ENCODE assay signal across 20 cellular contexts in genomic region chr19:41612483-41612882, GRCh38. TPM values are rescaled to one million over a fixed set of nuclear protein-coding genes. Genes with fewer than 3 reads are reported as not detected.
"Had no signal": no experiment of that assay in that cellular context is flagged by ENCODE, and none has a peak within 500 bp of the region (broad histone marks: within the 10 kb centered on the region; RNA-seq: fewer than 3 reads in every experiment).

No MANE protein-coding gene starts in this region.

- H3K4me3 Mint-ChIP-seq: activated T-helper 1 cell treated with anti-CD3 and anti-CD28 coated beads, Interleukin-12 subunit alpha, Interleukin-12 subunit beta, Interleukin-2, Interleukin-4 antibody, amounts not matched to agents 30 ng/mL and 10 ng/mL and 1 ng/mL, durations not matched to agents 14 hours and 24 hours and 36 hours; brain; naive thymus-derived CD8-positive, alpha-beta T cell had no signal

- H3K27ac Mint-ChIP-seq: activated T-helper 1 cell treated with anti-CD3 and anti-CD28 coated beads, Interleukin-12 subunit alpha, Interleukin-12 subunit beta, Interleukin-2, Interleukin-4 antibody, amounts not matched to agents 30 ng/mL and 10 ng/mL and 1 ng/mL, durations not matched to agents 14 hours and 24 hours and 36 hours; brain; naive thymus-derived CD8-positive, alpha-beta T cell had no signal

- H3K36me3 Mint-ChIP-seq: brain had no signal

- H3K4me3 ChIP-seq: thyroid gland had no signal

- ATAC-seq: activated CD4-positive, CD25-positive, alpha-beta regulatory T cell treated with anti-CD3 and anti-CD28 coated beads, Interleukin-2, amount 50 U/mL, for 24 hours; left cardiac atrium; naive thymus-derived CD8-positive, alpha-beta T cell had no signal

- H3K4me1 Mint-ChIP-seq: brain had no signal

- H3K27ac ChIP-seq: thyroid gland had no signal

- H3K27me3 ChIP-seq: thyroid gland had no signal

- H3K9me3 Mint-ChIP-seq: activated T-helper 1 cell treated with anti-CD3 and anti-CD28 coated beads, Interleukin-12 subunit alpha, Interleukin-12 subunit beta, Interleukin-2, Interleukin-4 antibody, amounts not matched to agents 30 ng/mL and 10 ng/mL and 1 ng/mL, durations not matched to agents 14 hours and 24 hours and 36 hours had no signal

- DNase-seq: activated CD4-positive, alpha-beta T cell treated with anti-CD3 and anti-CD28 coated beads, Interleukin-2, amount 50 U/mL, for 1 hour; activated T-cell treated with anti-CD3 and anti-CD28 coated beads for 4 hours; anterior cingulate cortex; caudate nucleus; foreskin melanocyte; glutamatergic neuron; hippocampal formation; left cardiac atrium; naive thymus-derived CD8-positive, alpha-beta T cell; posterior cingulate gyrus; stimulated activated naive CD4-positive, alpha-beta T cell treated with Interleukin-2 at 50 U/mL for 16 hours; T1000; thyroid gland had no signal

RNA-seq across cellular contexts. Expression of gene CEACAM4, which starts 14.4 kb away (rescaled TPM):
- total RNA-seq: activated CD8-positive, alpha-beta memory T cell treated with anti-CD3 and anti-CD28 coated beads for 36 hours; activated T-helper 1 cell treated with anti-CD3 and anti-CD28 coated beads, Interleukin-12 subunit alpha, Interleukin-12 subunit beta, Interleukin-2, Interleukin-4 antibody, amounts not matched to agents 30 ng/mL and 10 ng/mL and 1 ng/mL, durations not matched to agents 14 hours and 24 hours and 36 hours; epithelial cell of proximal tubule; naive thymus-derived CD8-positive, alpha-beta T cell; renal cortical epithelial cell; T-helper 1 cell treated with Interleukin-12 subunit alpha and Interleukin-12 subunit beta and Interleukin-4 antibody, amounts not matched to agents 30 ng/mL and 1 ng/mL, for 36 hours had no signal

RNA-seq across cellular contexts. Expression of gene CEACAM21, which starts 36.5 kb away (rescaled TPM):
- total RNA-seq: epithelial cell of proximal tubule, renal cortical epithelial cell had no signal
